ENCODE assay signal across 22 cellular contexts in the genomic region with DNA sequence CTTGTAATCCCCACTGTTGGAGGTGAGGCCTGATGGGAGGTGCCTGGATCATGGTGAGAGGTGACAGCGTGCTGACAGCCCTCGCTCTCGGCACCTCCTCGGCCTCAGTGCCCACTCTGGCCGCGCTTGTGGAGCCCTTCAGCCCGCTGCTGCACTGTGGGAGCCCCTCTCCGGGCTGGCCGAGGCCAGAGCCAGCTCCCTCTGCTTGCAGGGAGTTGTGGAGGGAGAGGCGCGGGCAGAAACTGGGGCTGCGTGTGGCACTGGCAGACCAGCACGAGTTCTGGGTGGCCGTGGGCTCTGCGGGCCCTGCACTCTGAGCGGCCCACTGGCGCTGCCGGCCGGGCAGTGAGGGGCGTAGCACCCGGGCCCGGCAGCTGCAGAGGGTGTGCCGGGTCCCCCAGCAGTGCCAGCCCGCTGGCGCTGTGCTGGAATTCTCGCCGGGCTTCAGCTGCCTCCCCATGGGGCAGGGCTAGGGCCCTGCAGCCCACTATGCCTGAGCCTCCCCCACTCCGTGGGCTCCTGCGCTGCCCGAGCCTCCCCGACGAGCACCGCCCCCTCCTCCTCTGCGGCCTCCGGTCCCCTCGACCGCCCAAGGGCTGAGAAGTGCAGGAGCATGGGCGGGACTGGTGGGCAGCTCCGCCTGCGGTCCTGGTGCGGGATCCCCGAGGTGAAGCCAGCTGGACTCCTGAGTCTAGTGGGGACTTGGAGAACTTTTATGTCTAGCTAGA.
"Had no signal": no experiment of that assay in that cellular context is flagged by ENCODE, and none has a peak within 500 bp of the region (broad histone marks: within the 10 kb centered on the region; RNA-seq: fewer than 3 reads in every experiment).

No MANE protein-coding gene starts in this region.

- H3K9me3 Mint-ChIP-seq: natural killer cell, type B pancreatic cell had no signal

- H3K4me3 ChIP-seq: esophagus squamous epithelium, gastroesophageal sphincter, mucosa of descending colon, pancreas, prostate gland, right lobe of liver, stomach, uterus had no signal

- FAIRE-seq: endometrium, pancreas had no signal

- H3K4me1 ChIP-seq: gastroesophageal sphincter, prostate gland, right lobe of liver, stomach, uterus had no signal

- H3K36me3 Mint-ChIP-seq: natural killer cell, type B pancreatic cell had no signal

- H3K27me3 ChIP-seq: esophagus squamous epithelium, pancreas, right lobe of liver, uterus had no signal

- H3K27ac ChIP-seq: gastroesophageal sphincter, pancreas, prostate gland, right lobe of liver, stomach, uterus had no signal

- H3K9me3 ChIP-seq: esophagus squamous epithelium, gastroesophageal sphincter, mucosa of descending colon, pancreas, prostate gland, right lobe of liver, stomach, uterus had no signal

- H3K27ac Mint-ChIP-seq: natural killer cell, type B pancreatic cell had no signal

- H3K27me3 Mint-ChIP-seq: type B pancreatic cell had no signal

- ATAC-seq: gastroesophageal sphincter, mucosa of descending colon, natural killer cell, pancreas had no signal

- H3K4me3 Mint-ChIP-seq: natural killer cell, neural crest cell, type B pancreatic cell had no signal

- H3K36me3 ChIP-seq: esophagus squamous epithelium, gastroesophageal sphincter, pancreas, prostate gland, right lobe of liver, stomach, uterus had no signal

- DNase-seq: central memory CD4-positive, alpha-beta T cell; effector memory CD4-positive, alpha-beta T cell; esophagus squamous epithelium; foreskin fibroblast; glutamatergic neuron; mucosa of descending colon; natural killer cell; occipital lobe; retina; right lobe of liver; stimulated activated CD4-positive, alpha-beta T cell treated with anti-CD3 and anti-CD28 coated beads, Interleukin-2, amount 100 ng/mL, for 24 hours; stimulated activated CD4-positive, alpha-beta T cell treated with anti-CD3 and anti-CD28 coated beads, Interleukin-4, amount 100 ng/mL, for 4 hours; stimulated activated naive CD4-positive, alpha-beta T cell; stomach; substantia nigra; uterus had no signal
